In the genomic region with DNA sequence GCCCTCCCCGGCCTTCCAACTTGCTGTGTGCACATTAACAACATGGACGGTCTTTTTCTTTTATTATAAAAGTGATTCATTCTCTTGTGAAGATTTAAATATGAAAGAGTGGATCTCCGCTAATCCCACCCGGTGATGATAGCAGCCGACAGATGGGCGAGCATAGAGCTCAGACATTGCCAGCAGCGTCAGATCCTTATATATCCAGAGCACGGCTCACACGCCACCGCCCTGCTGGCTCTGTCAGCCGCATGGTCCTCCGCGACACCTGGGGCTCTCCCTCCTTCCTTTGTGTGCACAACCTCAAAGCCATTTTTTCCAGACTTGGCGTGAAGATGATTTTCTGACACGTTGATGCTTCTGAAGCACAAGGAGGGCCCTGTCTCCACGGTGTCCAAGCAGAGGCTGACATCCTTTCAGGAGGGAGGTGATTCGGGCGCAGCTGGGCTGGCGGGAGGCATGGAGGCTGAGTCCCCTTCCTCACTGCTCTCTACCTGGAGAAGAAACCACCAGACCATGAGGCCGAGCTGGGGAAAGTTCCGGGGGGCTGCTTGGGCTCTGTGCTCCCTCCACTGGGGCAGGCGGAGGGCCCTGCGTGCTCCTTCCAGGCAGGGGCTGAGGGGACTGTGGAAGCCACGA, we compare ENCODE assay signal across 16 cellular contexts. TPM values are rescaled to one million over a fixed set of nuclear protein-coding genes. Genes with fewer than 3 reads are reported as not detected.
A peak's percentile ranks its signal among the peaks of the same experiment; 100 is the strongest.
DNase-seq lines count a peak whose midpoint lies in the region; ATAC-seq, FAIRE-seq and TF ChIP-seq lines count a peak whose summit lies in the region.
"Had no signal": no experiment of that assay in that cellular context is flagged by ENCODE, and none has a peak within 500 bp of the region (broad histone marks: within the 10 kb centered on the region; RNA-seq: fewer than 3 reads in every experiment).

No MANE protein-coding gene starts in this region.

- H3F3A ChIP-seq in MM.1S (ENCODE audit: insufficient read depth, low read length): no peaks in the 10 kb centered on the region

- H4K20me1 ChIP-seq in BLaER1 treated with 17β-estradiol and CSF1 and Interleukin-3, amounts not matched to agents 10 nM and 100 nM: no peaks in the 10 kb centered on the region
- no peaks in the 10 kb centered on the region for H4K20me1 ChIP-seq in MM.1S (ENCODE audit: insufficient read depth, low read length)

- 0 out of 22 replicates have a peak overlapping the region, but pooled peaks of 1 of the 11 experiments have one; percentile 12 for H3K9ac ChIP-seq in BLaER1 treated with 17β-estradiol and CSF1 and Interleukin-3, amounts not matched to agents 10 nM and 100 nM
- no peak overlapping the region for H3K9ac ChIP-seq in MM.1S (ENCODE audit: low read length)

- H3K9me3 Mint-ChIP-seq in glutamatergic neuron (ENCODE audit: unreplicated experiment): peaks cover 9% of the 10 kb centered on the region
- H3K9me3 Mint-ChIP-seq: natural killer cell had no signal

- H2AFZ ChIP-seq in MM.1S (ENCODE audit: low read length): no peak overlapping the region

- peak overlapping the region; percentile 72 to 98 (median 86) for H3K4me2 ChIP-seq in BLaER1 treated with 17β-estradiol and CSF1 and Interleukin-3, amounts not matched to agents 10 nM and 100 nM
- no peak overlapping the region for H3K4me2 ChIP-seq in MM.1S (ENCODE audit: low read depth, low read length)

- peaks cover 22% of the 10 kb centered on the region for H3K4me1 Mint-ChIP-seq in glutamatergic neuron (ENCODE audit: low read depth, unreplicated experiment)

- H3K79me2 ChIP-seq in MM.1S (ENCODE audit: low read length): no peaks in the 10 kb centered on the region

- H3K27me3 ChIP-seq in BLaER1 treated with 17β-estradiol and CSF1 and Interleukin-3, amounts not matched to agents 10 nM and 100 nM: no peaks in the 10 kb centered on the region
- peaks cover 83% of the 10 kb centered on the region for H3K27me3 ChIP-seq in MM.1S (replicated peaks; ENCODE audit: insufficient read depth, low read length)

- H3K4me1 ChIP-seq in BLaER1 treated with 17β-estradiol and CSF1 and Interleukin-3, amounts not matched to agents 10 nM and 100 nM: peaks cover 77 to 98% (median 92%) of the 10 kb centered on the region in 10 experiments
- H3K4me1 ChIP-seq in MM.1S (ENCODE audit: low read length): peaks cover 6% of the 10 kb centered on the region

- no peak for TF ChIP-seq CTCF in D721Med (IDR thresholded peaks at IDR 0.05; ENCODE audit: insufficient read depth, missing control alignments)
- TF ChIP-seq CTCF in glutamatergic neuron (IDR thresholded peaks at IDR 0.05; ENCODE audit: partially characterized antibody, unreplicated experiment): no peak
- no peak for TF ChIP-seq CTCF in MM.1S (IDR thresholded peaks at IDR 0.05; ENCODE audit: low read length)

- H3K36me3 Mint-ChIP-seq in glutamatergic neuron (ENCODE audit: unreplicated experiment): no peaks in the 10 kb centered on the region
- H3K36me3 Mint-ChIP-seq: CD14-positive monocyte, natural killer cell had no signal

- peak overlapping the region; percentile 75 for H3K27ac Mint-ChIP-seq in glutamatergic neuron (ENCODE audit: unreplicated experiment)
- H3K27ac Mint-ChIP-seq: natural killer cell had no signal

- peak overlapping the region; percentile 42 for H3K4me3 Mint-ChIP-seq in glutamatergic neuron (ENCODE audit: unreplicated experiment)
- H3K4me3 Mint-ChIP-seq: natural killer cell had no signal

- peaks cover 17% of the 10 kb centered on the region for H3K27me3 Mint-ChIP-seq in glutamatergic neuron (ENCODE audit: unreplicated experiment)

- no peak overlapping the region for H3K4me3 ChIP-seq in BLaER1 treated with 17β-estradiol and CSF1 and Interleukin-3, amounts not matched to agents 10 nM and 100 nM
- no peak overlapping the region for H3K4me3 ChIP-seq in MM.1S (ENCODE audit: low read length)
- H3K4me3 ChIP-seq: left lung had no signal

- H3K9me2 ChIP-seq in MM.1S (replicated peaks; ENCODE audit: insufficient read depth, low read length): no peaks in the 10 kb centered on the region

- no peak for ATAC-seq in GM18517 (IDR thresholded peaks at IDR 0.05; ENCODE audit: unreplicated experiment)
- ATAC-seq: left lung, natural killer cell had no signal

- H3K36me3 ChIP-seq in BLaER1 treated with 17β-estradiol and CSF1 and Interleukin-3, amounts not matched to agents 10 nM and 100 nM: no peaks in the 10 kb centered on the region
- no peaks in the 10 kb centered on the region for H3K36me3 ChIP-seq in MM.1S (replicated peaks; ENCODE audit: insufficient read depth, low read length)
- H3K36me3 ChIP-seq: left lung had no signal

- H3K27ac ChIP-seq in BLaER1 treated with 17β-estradiol and CSF1 and Interleukin-3, amounts not matched to agents 10 nM and 100 nM: peak overlapping the region in 3 of 11 experiments; percentile 17 to 76 (median 26); a peak in 5 of 22 replicates
- H3K27ac ChIP-seq in MM.1S (ENCODE audit: low read length): no peak overlapping the region

- no peak for FAIRE-seq in D721Med (lab: Jason Lieb, UNC)
- FAIRE-seq: colon had no signal

- peaks cover 0 to 8% (median 0%) of the 10 kb centered on the region in 11 experiments; a peak in 1 of 22 replicates for H3K9me3 ChIP-seq in BLaER1 treated with 17β-estradiol and CSF1 and Interleukin-3, amounts not matched to agents 10 nM and 100 nM (replicated peaks in 1 of 11)
- no peaks in the 10 kb centered on the region for H3K9me3 ChIP-seq in MM.1S (replicated peaks; ENCODE audit: insufficient read depth, low read length)
- H3K9me3 ChIP-seq: left lung had no signal

- DNase-seq in D721Med (ENCODE audit: insufficient read length, low spot score) (peak; percentile 71), NCI-H82 (lab: John Stamatoyannopoulos, UW) (peak; percentile 87), glutamatergic neuron (no peak), SKM-1 treated with dmso at 0.1 percent for 144 hours (lab: John Stamatoyannopoulos, UW; ENCODE audit: unreplicated experiment) (no peak), MM.1S (no peak)
- DNase-seq: amniotic stem cell, GF-D8, GOT3, Karpas-422, natural killer cell, NCI-H2107 had no signal

RNA-seq across cellular contexts. Expression of a gene that starts 22.1 kb away (rescaled TPM):
- 15.6 TPM for total RNA-seq in glutamatergic neuron (ENCODE audit: unreplicated experiment)

RNA-seq across cellular contexts. Expression of a gene that starts 30.4 kb away (rescaled TPM):
- 70.5 TPM for total RNA-seq in glutamatergic neuron (ENCODE audit: unreplicated experiment)

RNA-seq across cellular contexts. Expression of a gene that starts 42.7 kb away (rescaled TPM):
- total RNA-seq in glutamatergic neuron (ENCODE audit: unreplicated experiment): 78.7 TPM

Comparison
In these comparisons a context has a peak if more than half of its experiments do, and no peak if none do; other contexts are left out.
1. DNase-seq: peak in D721Med (single experiment) and NCI-H82 (single experiment); none in glutamatergic neuron (single experiment), SKM-1 treated with dmso at 0.1 percent for 144 hours (single experiment) and MM.1S (single experiment).